1 cellular context compared by ENCODE assay signal in the genomic region with DNA sequence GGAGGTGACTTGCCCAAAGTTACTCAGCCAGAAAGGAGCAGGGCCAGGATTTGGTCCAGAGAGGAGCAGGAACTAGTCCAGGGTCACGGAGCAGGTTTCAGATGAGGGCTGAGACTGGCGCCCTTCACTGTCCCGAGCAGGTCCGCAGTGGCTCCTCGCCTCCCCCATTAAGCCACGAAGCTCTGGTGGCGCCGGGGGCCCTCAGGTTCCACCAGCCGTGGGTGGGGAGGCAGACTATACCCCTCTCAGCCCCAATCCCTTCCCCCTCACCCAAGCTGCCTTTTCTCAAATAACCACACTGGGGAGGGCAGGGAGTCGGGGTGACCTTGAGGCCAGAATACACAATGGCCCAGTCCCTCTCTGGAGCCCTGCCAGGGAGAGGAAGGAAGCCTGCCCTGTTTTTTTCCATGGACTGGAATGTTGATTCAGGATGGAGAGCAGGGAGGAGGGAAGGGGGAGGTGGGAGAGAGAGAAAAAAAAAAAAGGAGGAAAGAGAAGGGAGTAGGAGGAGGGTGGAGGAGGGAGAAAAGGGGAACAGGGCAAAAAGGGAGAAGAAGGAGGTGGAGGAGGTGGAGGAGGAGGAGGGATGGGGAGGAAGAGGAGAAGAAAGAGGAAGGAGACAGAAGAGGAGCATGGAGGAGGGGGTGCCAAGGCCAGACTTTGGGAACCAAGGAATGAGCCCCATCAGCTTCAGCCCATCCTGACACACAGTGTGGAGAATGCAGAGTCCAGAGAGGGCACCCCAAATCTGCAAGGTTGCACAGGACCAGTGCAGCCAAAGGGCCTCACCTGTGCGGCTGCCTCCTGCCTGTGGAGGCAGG.
TF ChIP-seq lines count a peak whose summit lies in the region.

No MANE protein-coding gene starts in this region.

TF ChIP-seq in HepG2, 621 proteins besides CTCF, POLR2A, EP300 and RAD21 (continued from another document and continues in another):
- TF ChIP-seq HNF1A (IDR thresholded peaks at IDR 0.05; ENCODE audit: low read depth) (peak; percentile 20; the same call in 1 of the 2 replicates), HNF1A (CRISPR knock-in tag; IDR thresholded peaks at IDR 0.05; ENCODE audit: borderline replicate concordance) (peak; percentile 85; the same call in 1 of the 2 replicates), IKZF4 (CRISPR knock-in tag; IDR thresholded peaks at IDR 0.05; ENCODE audit: borderline replicate concordance, low read depth, not compliant biosample characterization) (peak; percentile 45), ARNTL (CRISPR knock-in tag; IDR thresholded peaks at IDR 0.05) (peak; percentile 66), MYC (CRISPR knock-in tag; IDR thresholded peaks at IDR 0.05; ENCODE audit: borderline replicate concordance) (peak; percentile 57; the same call in 1 of the 2 replicates), ZBED4 (CRISPR knock-in tag; IDR thresholded peaks at IDR 0.05; ENCODE audit: borderline replicate concordance) (no peak; the same call in 1 of the 2 replicates), HNRNPL (IDR thresholded peaks at IDR 0.05; ENCODE audit: low read depth, low read length) (0 out of 2 replicates have a peak, but pooled peaks have one; percentile 48), KLF16 (CRISPR knock-in tag; IDR thresholded peaks at IDR 0.05) (no peak), REST (IDR thresholded peaks at IDR 0.05; ENCODE audit: borderline replicate concordance in 1 of 2, low read depth in 1 of 2, low read length in 2 of 2) (peak in 1 of 2 experiments; percentile 67; a peak in 1 of 4 replicates), ZBTB37 (CRISPR knock-in tag; IDR thresholded peaks at IDR 0.05) (no peak), ZNF138 (CRISPR knock-in tag; IDR thresholded peaks at IDR 0.05; ENCODE audit: low read depth) (peak; percentile 36; the same call in 1 of the 2 replicates), TEAD2 (CRISPR knock-in tag; IDR thresholded peaks at IDR 0.05) (no peak), ZNF564 (CRISPR knock-in tag; IDR thresholded peaks at IDR 0.05) (0 out of 2 replicates have a peak, but pooled peaks have one; percentile 27), SAP130 (CRISPR knock-in tag; IDR thresholded peaks at IDR 0.05; ENCODE audit: low read depth) (peak; percentile 84), NONO (IDR thresholded peaks at IDR 0.05) (no peak), NONO (CRISPR knock-in tag; conservative IDR thresholded peaks at IDR 0.05) (peak; percentile 86), ZNF713 (CRISPR knock-in tag; IDR thresholded peaks at IDR 0.05) (no peak), ZNF619 (CRISPR knock-in tag; IDR thresholded peaks at IDR 0.05) (no peak), JDP2 (CRISPR knock-in tag; IDR thresholded peaks at IDR 0.05; ENCODE audit: borderline replicate concordance) (no peak), MIER2 (CRISPR knock-in tag; IDR thresholded peaks at IDR 0.05) (0 out of 2 replicates have a peak, but pooled peaks have one; percentile 36), PRDM15 (CRISPR knock-in tag; IDR thresholded peaks at IDR 0.05) (0 out of 2 replicates have a peak, but pooled peaks have one; percentile 31), ZNF225 (CRISPR knock-in tag; IDR thresholded peaks at IDR 0.05) (0 out of 2 replicates have a peak, but pooled peaks have one; percentile 59), DMAP1 (CRISPR knock-in tag; IDR thresholded peaks at IDR 0.05) (peak; percentile 68), PREB (CRISPR knock-in tag; IDR thresholded peaks at IDR 0.05) (no peak), ZSCAN31 (CRISPR knock-in tag; IDR thresholded peaks at IDR 0.05; ENCODE audit: low read depth) (peak; percentile 36; the same call in 1 of the 2 replicates), ZNF768 (CRISPR knock-in tag; IDR thresholded peaks at IDR 0.05) (peak; percentile 98), ZNF30 (CRISPR knock-in tag; IDR thresholded peaks at IDR 0.05) (no peak), TAF1 (CRISPR knock-in tag; IDR thresholded peaks at IDR 0.05) (peak; percentile 79), UBTF (CRISPR knock-in tag; IDR thresholded peaks at IDR 0.05) (peak; percentile 34; the same call in 1 of the 2 replicates), RXRB (CRISPR knock-in tag; IDR thresholded peaks at IDR 0.05; ENCODE audit: borderline replicate concordance) (peak; percentile 83), ZNF605 (CRISPR knock-in tag; IDR thresholded peaks at IDR 0.05) (peak; percentile 88), SMARCC2 (IDR thresholded peaks at IDR 0.05) (no peak), ZNF749 (CRISPR knock-in tag; IDR thresholded peaks at IDR 0.05; ENCODE audit: borderline replicate concordance) (peak; percentile 77)
